ENCODE assay signal across 8 cellular contexts in the genomic region with DNA sequence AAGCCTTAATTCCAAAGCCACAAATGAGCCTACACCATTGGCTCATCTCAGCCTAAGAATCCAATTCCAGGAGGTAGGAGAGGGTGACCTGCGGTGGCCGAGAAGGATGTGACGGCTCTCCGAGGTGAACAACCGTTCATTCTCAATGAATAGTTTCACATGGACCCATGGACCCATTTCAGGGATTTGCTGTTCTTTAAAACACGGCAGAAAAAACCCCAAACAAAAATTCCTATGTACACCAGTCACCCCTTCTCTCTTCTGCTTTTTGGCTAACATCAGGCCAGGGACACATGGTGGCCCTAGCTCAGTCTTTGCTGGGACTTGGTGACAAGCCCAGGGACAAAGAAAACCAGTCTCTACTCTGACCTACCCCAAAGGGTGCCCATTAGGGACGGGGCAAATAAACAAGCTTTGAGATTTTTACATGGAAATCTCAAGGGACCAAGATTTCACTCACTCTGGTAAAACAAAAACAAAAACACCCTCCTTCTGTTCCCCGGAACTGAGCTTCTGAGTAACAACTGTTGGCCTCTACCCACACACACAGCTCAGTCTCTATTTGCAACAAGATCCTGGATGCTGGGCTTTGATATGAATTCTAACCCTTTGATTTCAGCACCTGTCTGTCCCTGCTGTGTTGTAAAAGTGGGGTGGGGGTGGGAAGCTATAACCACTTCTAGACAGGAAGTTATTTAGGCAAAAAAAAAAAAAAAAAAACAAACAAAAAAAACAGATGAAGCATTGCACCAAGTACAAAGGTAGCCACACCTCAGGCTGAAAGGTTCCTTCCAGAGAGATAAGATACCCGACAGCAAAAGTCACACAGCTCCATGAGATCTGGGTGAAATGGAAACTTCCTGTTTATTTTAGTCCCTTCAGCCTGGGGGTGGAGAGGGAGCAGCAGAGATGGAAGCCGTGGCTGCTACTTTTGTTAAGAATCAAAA. TPM values are rescaled to one million over a fixed set of nuclear protein-coding genes. Genes with fewer than 3 reads are reported as not detected.
A peak's percentile ranks its signal among the peaks of the same experiment; 100 is the strongest.
DNase-seq lines count a peak whose midpoint lies in the region; ATAC-seq and TF ChIP-seq lines count a peak whose summit lies in the region.

No MANE protein-coding gene starts in this region.

- TF ChIP-seq CTCF in AG10803 (conservative IDR thresholded peaks at IDR 0.05; ENCODE audit: low read length) (no peak), lower lobe of right lung (IDR thresholded peaks at IDR 0.05) (no peak), coronary artery (IDR thresholded peaks at IDR 0.05) (no peak)

- H3K4me1 Mint-ChIP-seq in activated T-cell treated with anti-CD3 and anti-CD28 coated beads, Interleukin-2, amount 50 U/mL, for 4 hours (ENCODE audit: low read depth): peaks cover 15% of the 10 kb centered on the region

- no peaks in the 10 kb centered on the region for H3K36me3 ChIP-seq in lower lobe of right lung

- intact Hi-C loops in lower lobe of right lung (cut with DNase I): no loop called here

- H3K4me3 ChIP-seq in AG10803 (ENCODE audit: low read length) (no peak overlapping the region), lower lobe of right lung (no peak overlapping the region), coronary artery (no peak overlapping the region)

- H3K36me3 Mint-ChIP-seq in activated T-cell treated with anti-CD3 and anti-CD28 coated beads, Interleukin-2, amount 50 U/mL, for 4 hours (ENCODE audit: insufficient read depth): no peaks in the 10 kb centered on the region

- H3K27me3 ChIP-seq in lower lobe of right lung (ENCODE audit: low read depth): no peaks in the 10 kb centered on the region

- H3K4me1 ChIP-seq in lower lobe of right lung: no peaks in the 10 kb centered on the region

- peak overlapping the region; percentile 13 for H3K27ac ChIP-seq in lower lobe of right lung
- peak overlapping the region in 1 of 2 donors; percentile 15 for H3K27ac ChIP-seq in coronary artery

- peak overlapping the region; percentile 62 for H3K4me3 Mint-ChIP-seq in activated T-cell treated with anti-CD3 and anti-CD28 coated beads, Interleukin-2, amount 50 U/mL, for 4 hours

- in situ Hi-C loops in KBM-7 (cut with MboI; ENCODE audit: low pct_unique_long_range_greater_than_20kb, low sequenced_read_pairs): no loop called here

- no peaks in the 10 kb centered on the region for H3K27me3 Mint-ChIP-seq in activated T-cell treated with anti-CD3 and anti-CD28 coated beads, Interleukin-2, amount 50 U/mL, for 4 hours (ENCODE audit: low read depth)

- peak; percentile 41 for DNase-seq in AG10803 (ENCODE audit: low read depth)
- DNase-seq in KBM-7: peak; percentile 65
- DNase-seq in activated T-cell treated with anti-CD3 and anti-CD28 coated beads, Interleukin-2, amount 50 U/mL, for 4 hours: no peak
- DNase-seq in lower lobe of right lung: no peak
- no peak for DNase-seq in coronary artery (ENCODE audit: low spot score)
- no peak for DNase-seq in NCI-H526 (lab: John Stamatoyannopoulos, UW)

- H3K9me3 Mint-ChIP-seq in activated T-cell treated with anti-CD3 and anti-CD28 coated beads, Interleukin-2, amount 50 U/mL, for 4 hours: no peaks in the 10 kb centered on the region

- ATAC-seq in activated T-cell treated with anti-CD3 and anti-CD28 coated beads, Interleukin-2, amount 50 U/mL, for 4 hours: peak; percentile 65 to 75
- peak; percentile 43 to 45 for ATAC-seq in lower lobe of right lung
- no peak for ATAC-seq in HG02588 (IDR thresholded peaks at IDR 0.05; ENCODE audit: unreplicated experiment)
- no peak for ATAC-seq in HG03280 (IDR thresholded peaks at IDR 0.05; ENCODE audit: unreplicated experiment)

- no peaks in the 10 kb centered on the region for H3K9me3 ChIP-seq in lower lobe of right lung

RNA-seq across cellular contexts. Expression of gene DDX3X, which starts 49.0 kb away (rescaled TPM):
- 100 to 1,000 TPM; 460 to 635 (median 497) TPM for total RNA-seq in activated T-cell treated with anti-CD3 and anti-CD28 coated beads, Interleukin-2, amount 50 U/mL, for 4 hours
- total RNA-seq in lower lobe of right lung: 227 TPM

Comparison
In these comparisons a context has a peak if more than half of its experiments do, and no peak if none do; other contexts are left out.
1. DNase-seq: peak in AG10803 (single experiment) and KBM-7 (single experiment); none in activated T-cell treated with anti-CD3 and anti-CD28 coated beads, Interleukin-2, amount 50 U/mL, for 4 hours (single experiment), lower lobe of right lung (single experiment), coronary artery (single experiment) and NCI-H526 (0 of 2).
2. ATAC-seq: peak in activated T-cell treated with anti-CD3 and anti-CD28 coated beads, Interleukin-2, amount 50 U/mL, for 4 hours (2 of 2) and lower lobe of right lung (2 of 2); none in HG02588 (single experiment) and HG03280 (single experiment).